In the genomic region with DNA sequence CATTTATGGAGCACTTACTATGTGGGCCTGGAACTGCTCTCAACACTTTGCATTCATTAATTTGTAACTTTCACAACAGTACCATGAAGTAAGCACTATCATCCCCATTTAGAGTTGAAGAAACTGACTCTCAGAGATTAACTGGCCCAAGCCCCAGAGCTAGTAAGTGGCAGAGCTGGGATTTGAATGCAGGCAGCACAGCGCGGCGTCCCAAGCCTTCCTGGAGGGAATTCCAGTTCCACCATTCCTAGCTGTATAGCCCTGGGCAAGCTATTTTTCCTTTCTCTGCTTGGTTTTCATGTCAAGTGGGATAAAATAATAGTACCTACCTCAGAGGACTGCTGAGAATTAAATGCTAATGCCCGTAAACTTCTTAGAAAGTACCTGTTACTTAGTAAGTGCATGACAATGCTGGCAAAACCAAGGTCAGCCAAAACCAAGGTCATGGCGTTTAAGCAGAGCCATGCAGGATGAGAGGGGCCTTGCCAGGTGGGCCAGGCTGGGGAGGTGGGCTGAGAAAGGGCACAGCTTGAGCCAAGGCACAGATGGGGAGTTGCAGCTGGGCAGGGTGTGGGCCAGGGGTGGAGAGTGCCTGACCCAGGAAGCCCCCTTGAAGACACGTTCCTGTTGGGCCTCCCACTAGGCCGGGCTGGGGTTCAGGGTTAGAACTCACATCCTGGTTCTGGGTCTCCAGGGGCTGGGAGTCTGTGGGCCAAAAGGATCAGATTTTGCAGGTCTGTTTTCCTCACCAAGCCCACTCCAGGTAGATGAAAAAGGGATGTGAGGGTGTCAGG, we compare ENCODE assay signal across 34 cellular contexts. TPM values are rescaled to one million over a fixed set of nuclear protein-coding genes. Genes with fewer than 3 reads are reported as not detected.
"Had no signal": no experiment of that assay in that cellular context is flagged by ENCODE, and none has a peak within 500 bp of the region (broad histone marks: within the 10 kb centered on the region; RNA-seq: fewer than 3 reads in every experiment).

No MANE protein-coding gene starts in this region.

- H3K4me3 ChIP-seq: adrenal gland, cardiac muscle cell, coronary artery, heart left ventricle, right lobe of liver, thoracic aorta had no signal

- H3K9me3 ChIP-seq: adrenal gland, heart left ventricle, right lobe of liver, thoracic aorta had no signal

- H3K36me3 Mint-ChIP-seq: activated naive CD8-positive, alpha-beta T cell treated with anti-CD3 and anti-CD28 coated beads for 36 hours; brain; mesothelial cell of epicardium had no signal

- H3K27me3 ChIP-seq: adrenal gland, cardiac muscle cell, right lobe of liver had no signal

- ATAC-seq: activated CD4-positive, CD25-positive, alpha-beta regulatory T cell treated with anti-CD3 and anti-CD28 coated beads, Interleukin-2, amount 50 U/mL, for 24 hours; activated CD8-positive, alpha-beta memory T cell treated with anti-CD3 and anti-CD28 coated beads, Interleukin-2, amount 10 ng/mL, durations not matched to agents 7 days and 5 days; right lobe of liver; T-cell had no signal

- H3K27ac ChIP-seq: adrenal gland, cardiac muscle cell, coronary artery, heart left ventricle, right lobe of liver, thoracic aorta, VCaP had no signal

- FAIRE-seq: TTC549 had no signal

- H3K36me3 ChIP-seq: cardiac muscle cell had no signal

- H3K27ac Mint-ChIP-seq: activated CD4-positive, alpha-beta memory T cell treated with anti-CD3 and anti-CD28 coated beads, Interleukin-2, amount 10 ng/mL, durations not matched to agents 7 days and 5 days; activated CD8-positive, alpha-beta memory T cell treated with anti-CD3 and anti-CD28 coated beads, Interleukin-2, amount 10 ng/mL, durations not matched to agents 7 days and 5 days; activated naive CD8-positive, alpha-beta T cell treated with anti-CD3 and anti-CD28 coated beads for 36 hours; mesothelial cell of epicardium; stimulated activated naive CD8-positive, alpha-beta T cell treated with anti-CD3 and anti-CD28 coated beads, Interleukin-15, Interleukin-2, amounts not matched to agents 100 ng/mL and 50 ng/mL, for 24 hours; T-cell had no signal

- H3K27me3 Mint-ChIP-seq: activated CD8-positive, alpha-beta memory T cell treated with anti-CD3 and anti-CD28 coated beads, Interleukin-2, amount 10 ng/mL, durations not matched to agents 7 days and 5 days; activated naive CD8-positive, alpha-beta T cell treated with anti-CD3 and anti-CD28 coated beads for 36 hours; naive thymus-derived CD4-positive, alpha-beta T cell; stimulated activated naive CD8-positive, alpha-beta T cell treated with anti-CD3 and anti-CD28 coated beads, Interleukin-15, Interleukin-2, amounts not matched to agents 100 ng/mL and 50 ng/mL, for 24 hours; T-cell had no signal

- H3K4me1 ChIP-seq: adrenal gland, right lobe of liver had no signal

- H3K9me3 Mint-ChIP-seq: activated CD4-positive, alpha-beta memory T cell treated with anti-CD3 and anti-CD28 coated beads, Interleukin-2, amount 10 ng/mL, durations not matched to agents 7 days and 5 days; activated naive CD8-positive, alpha-beta T cell treated with anti-CD3 and anti-CD28 coated beads for 36 hours; brain; immature natural killer cell; mesothelial cell of epicardium; naive thymus-derived CD4-positive, alpha-beta T cell; stimulated activated naive CD8-positive, alpha-beta T cell treated with anti-CD3 and anti-CD28 coated beads, Interleukin-15, Interleukin-2, amounts not matched to agents 100 ng/mL and 50 ng/mL, for 24 hours; T-cell had no signal

- H3K4me3 Mint-ChIP-seq: activated CD4-positive, alpha-beta memory T cell treated with anti-CD3 and anti-CD28 coated beads, Interleukin-2, amount 10 ng/mL, durations not matched to agents 7 days and 5 days; activated CD8-positive, alpha-beta memory T cell treated with anti-CD3 and anti-CD28 coated beads, Interleukin-2, amount 10 ng/mL, durations not matched to agents 7 days and 5 days; activated naive CD8-positive, alpha-beta T cell treated with anti-CD3 and anti-CD28 coated beads for 36 hours; brain; immature natural killer cell; mesothelial cell of epicardium; naive thymus-derived CD4-positive, alpha-beta T cell; stimulated activated naive CD8-positive, alpha-beta T cell treated with anti-CD3 and anti-CD28 coated beads, Interleukin-15, Interleukin-2, amounts not matched to agents 100 ng/mL and 50 ng/mL, for 24 hours; T-cell had no signal

- H3K4me1 Mint-ChIP-seq: activated naive CD8-positive, alpha-beta T cell treated with anti-CD3 and anti-CD28 coated beads for 36 hours; immature natural killer cell; mesothelial cell of epicardium; T-cell had no signal

- DNase-seq: activated CD4-positive, alpha-beta memory T cell treated with anti-CD3 and anti-CD28 coated beads, Interleukin-2, amount 10 ng/mL, durations not matched to agents 7 days and 5 days; activated CD4-positive, alpha-beta T cell treated with anti-CD3 and anti-CD28 coated beads for 48 hours; activated CD8-positive, alpha-beta memory T cell treated with anti-CD3 and anti-CD28 coated beads, Interleukin-2, amount 10 ng/mL, durations not matched to agents 7 days and 5 days; activated naive CD4-positive, alpha-beta T cell; activated naive CD8-positive, alpha-beta T cell treated with anti-CD3 and anti-CD28 coated beads for 36 hours; activated T-cell treated with anti-CD3 and anti-CD28 coated beads, Interleukin-2, amount 50 U/mL, for 48 hours; cerebellar nuclear complex; heart left ventricle; hypothalamus; immature natural killer cell; naive thymus-derived CD4-positive, alpha-beta T cell; right lobe of liver; stimulated activated CD4-positive, alpha-beta T cell treated with anti-CD3 and anti-CD28 coated beads, Interleukin-4, amount 100 ng/mL, for 1 hour; T-cell; trophoblast cell had no signal

RNA-seq across cellular contexts. Expression of a gene that starts 4.6 kb away (rescaled TPM):
- total RNA-seq: activated CD4-positive, alpha-beta memory T cell treated with anti-CD3 and anti-CD28 coated beads, Interleukin-2, amount 10 ng/mL, durations not matched to agents 7 days and 5 days; activated CD8-positive, alpha-beta memory T cell treated with anti-CD3 and anti-CD28 coated beads, Interleukin-2, amount 10 ng/mL, durations not matched to agents 7 days and 5 days; activated naive CD8-positive, alpha-beta T cell treated with anti-CD3 and anti-CD28 coated beads for 36 hours; adrenal gland; aorta; cardiac muscle cell; endothelial cell of umbilical vein; esophagus mucosa; heart left ventricle; kidney epithelial cell; lower leg skin; mesothelial cell of epicardium; naive thymus-derived CD4-positive, alpha-beta T cell; osteoblast; renal cortical epithelial cell; right lobe of liver; skeletal muscle tissue; subcutaneous adipose tissue; thoracic aorta had no signal
- polyA plus RNA-seq: cardiac muscle cell; endothelial cell of umbilical vein; heart left ventricle; immature natural killer cell; naive thymus-derived CD4-positive, alpha-beta T cell had no signal
